13 cellular contexts compared by ENCODE assay signal in genomic region chr13:74485757-74486156, GRCh38.
"Had no signal": no experiment of that assay in that cellular context is flagged by ENCODE, and none has a peak within 500 bp of the region (broad histone marks: within the 10 kb centered on the region; RNA-seq: fewer than 3 reads in every experiment).

No MANE protein-coding gene starts in this region.

- H3K36me3 Mint-ChIP-seq: activated naive CD4-positive, alpha-beta T cell treated with anti-CD3 and anti-CD28 coated beads, Interleukin-2, amount 10 ng/mL, durations not matched to agents 7 days and 5 days had no signal

- H3K4me3 ChIP-seq: dorsolateral prefrontal cortex, ovary, right lobe of liver, smooth muscle cell, stomach had no signal

- H3K36me3 ChIP-seq: ovary, right lobe of liver, stomach had no signal

- DNase-seq: activated CD4-positive, alpha-beta T cell treated with anti-CD3 and anti-CD28 coated beads, Interleukin-2, amount 10 ng/mL, durations not matched to agents 7 days and 5 days; activated CD4-positive, CD25-positive, alpha-beta regulatory T cell; activated naive CD4-positive, alpha-beta T cell treated with anti-CD3 and anti-CD28 coated beads, Interleukin-2, amount 10 ng/mL, durations not matched to agents 7 days and 5 days; dorsolateral prefrontal cortex; erythroblast; left colon; ovary; right lobe of liver; stimulated activated CD4-positive, alpha-beta T cell treated with anti-CD3 and anti-CD28 coated beads, Interleukin-4, amount 100 ng/mL, for 4 hours; stimulated activated CD8-positive, alpha-beta memory T cell treated with anti-CD3 and anti-CD28 coated beads, Interleukin-4, amount 100 ng/mL, for 48 hours; stomach had no signal

- H3K27ac ChIP-seq: dorsolateral prefrontal cortex, ovary, right lobe of liver, stomach had no signal

- H3K27me3 Mint-ChIP-seq: activated naive CD4-positive, alpha-beta T cell treated with anti-CD3 and anti-CD28 coated beads, Interleukin-2, amount 10 ng/mL, durations not matched to agents 7 days and 5 days had no signal

- H3K9me3 Mint-ChIP-seq: activated CD4-positive, alpha-beta T cell treated with anti-CD3 and anti-CD28 coated beads, Interleukin-2, amount 10 ng/mL, durations not matched to agents 7 days and 5 days; activated naive CD4-positive, alpha-beta T cell treated with anti-CD3 and anti-CD28 coated beads, Interleukin-2, amount 10 ng/mL, durations not matched to agents 7 days and 5 days; activated T-helper 2 cell treated with anti-CD3 and anti-CD28 coated beads, Interferon-gamma antibody, Interleukin-2, Interleukin-4, amounts not matched to agents 10 μg/mL and 5 μg/mL and 100 μg/mL, durations not matched to agents 14 hours and 24 hours and 36 hours had no signal

- H3K4me3 Mint-ChIP-seq: activated CD4-positive, alpha-beta T cell treated with anti-CD3 and anti-CD28 coated beads, Interleukin-2, amount 10 ng/mL, durations not matched to agents 7 days and 5 days; activated naive CD4-positive, alpha-beta T cell treated with anti-CD3 and anti-CD28 coated beads, Interleukin-2, amount 10 ng/mL, durations not matched to agents 7 days and 5 days had no signal

- ATAC-seq: left colon, right lobe of liver had no signal

- H3K9me3 ChIP-seq: ovary, right lobe of liver, stomach had no signal

- H3K27me3 ChIP-seq: dorsolateral prefrontal cortex, ovary, right lobe of liver, stomach had no signal

- H3K4me1 Mint-ChIP-seq: activated CD4-positive, alpha-beta T cell treated with anti-CD3 and anti-CD28 coated beads, Interleukin-2, amount 10 ng/mL, durations not matched to agents 7 days and 5 days; activated naive CD4-positive, alpha-beta T cell treated with anti-CD3 and anti-CD28 coated beads, Interleukin-2, amount 10 ng/mL, durations not matched to agents 7 days and 5 days had no signal

- H3K4me1 ChIP-seq: right lobe of liver, stomach had no signal

- H3K27ac Mint-ChIP-seq: activated CD4-positive, alpha-beta T cell treated with anti-CD3 and anti-CD28 coated beads, Interleukin-2, amount 10 ng/mL, durations not matched to agents 7 days and 5 days; activated naive CD4-positive, alpha-beta T cell treated with anti-CD3 and anti-CD28 coated beads, Interleukin-2, amount 10 ng/mL, durations not matched to agents 7 days and 5 days; activated T-helper 2 cell treated with anti-CD3 and anti-CD28 coated beads, Interferon-gamma antibody, Interleukin-2, Interleukin-4, amounts not matched to agents 10 μg/mL and 5 μg/mL and 100 μg/mL, durations not matched to agents 14 hours and 24 hours and 36 hours had no signal
